Comparison of ENCODE assay signal across 31 cellular contexts in genomic region chr11:129392995-129393394, GRCh38. TPM values are rescaled to one million over a fixed set of nuclear protein-coding genes. Genes with fewer than 3 reads are reported as not detected.
"Had no signal": no experiment of that assay in that cellular context is flagged by ENCODE, and none has a peak within 500 bp of the region (broad histone marks: within the 10 kb centered on the region; RNA-seq: fewer than 3 reads in every experiment).

No MANE protein-coding gene starts in this region.

- H3K9me3 ChIP-seq: left lung, lower lobe of right lung, pancreas, prostate gland, sigmoid colon, spleen, suprapubic skin, thoracic aorta, tibial artery, upper lobe of right lung had no signal

- ATAC-seq: left colon; lower lobe of right lung; naive thymus-derived CD8-positive, alpha-beta T cell; pancreas; right cardiac atrium; stimulated activated effector memory CD8-positive, alpha-beta T cell treated with anti-CD3 and anti-CD28 coated beads, Interleukin-12 subunit alpha, Interleukin-12 subunit beta, amount 100 ng/mL, for 72 hours; upper lobe of right lung had no signal

- FAIRE-seq: islet of Langerhans, kidney, pancreas, small intestine, urothelium cell line had no signal

- H3K36me3 ChIP-seq: left lung, lower lobe of right lung, pancreas, prostate gland, sigmoid colon, spleen, suprapubic skin, thoracic aorta, tibial artery, upper lobe of right lung had no signal

- DNase-seq: hypothalamus; immature natural killer cell; kidney; left colon; left lung; lower lobe of right lung; mammary epithelial cell; mesenchymal stem cell; naive thymus-derived CD8-positive, alpha-beta T cell; nucleus accumbens; pancreas; posterior cingulate gyrus; retina; right cardiac atrium; sigmoid colon; small intestine; spleen; stimulated activated CD4-positive, alpha-beta T cell treated with anti-CD3 and anti-CD28 coated beads, Interleukin-4, amount 100 ng/mL, for 24 hours; stimulated activated naive CD4-positive, alpha-beta T cell; tibial artery; upper lobe of right lung had no signal

- H3K4me3 ChIP-seq: left lung, lower lobe of right lung, pancreas, prostate gland, sigmoid colon, spleen, suprapubic skin, thoracic aorta, tibial artery, upper lobe of right lung had no signal

- H3K4me1 ChIP-seq: left lung, lower lobe of right lung, pancreas, prostate gland, sigmoid colon, spleen, tibial artery, upper lobe of right lung had no signal

- H3K27ac ChIP-seq: left lung, lower lobe of right lung, pancreas, prostate gland, sigmoid colon, spleen, suprapubic skin, thoracic aorta, tibial artery, upper lobe of right lung had no signal

RNA-seq across cellular contexts. Expression of gene BARX2, which starts 17.3 kb away (rescaled TPM):
- total RNA-seq: liver; naive thymus-derived CD8-positive, alpha-beta T cell; neural crest cell; osteoblast; right cardiac atrium; sigmoid colon; spleen; subcutaneous adipose tissue; thoracic aorta; upper lobe of right lung had no signal
- polyA plus RNA-seq: immature natural killer cell; liver; naive thymus-derived CD8-positive, alpha-beta T cell; right cardiac atrium had no signal
